8 cellular contexts compared by ENCODE assay signal in the genomic region with DNA sequence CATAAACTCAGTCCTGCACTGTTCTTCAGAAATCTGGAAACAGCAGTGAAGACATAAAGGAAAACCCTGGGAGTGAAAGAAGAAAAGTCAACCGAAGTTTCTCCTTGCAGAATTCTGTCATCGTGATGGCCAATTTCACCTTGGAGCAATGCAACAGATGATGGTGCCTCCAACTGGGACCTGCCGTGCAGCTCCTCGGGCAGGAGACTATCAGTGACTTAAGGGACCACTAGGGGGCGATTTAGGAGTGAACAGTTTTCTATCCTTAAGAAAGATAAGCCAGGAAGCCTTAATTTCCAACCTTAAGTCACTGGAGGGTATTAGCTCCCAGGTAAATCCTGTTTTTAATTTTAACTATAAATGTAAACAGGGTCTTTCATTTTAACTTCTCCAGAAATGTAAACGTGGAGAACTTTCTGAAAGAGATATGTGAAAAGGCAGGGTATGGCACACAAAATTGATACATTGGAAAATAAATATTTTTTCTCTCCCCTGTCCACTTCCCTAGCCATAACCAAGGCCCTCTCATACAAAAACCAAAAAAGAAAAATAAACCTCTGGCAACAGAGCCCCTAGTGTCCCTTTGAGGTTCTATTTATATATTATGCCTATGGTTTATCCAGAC.
DNase-seq lines count a peak whose midpoint lies in the region; ATAC-seq and TF ChIP-seq lines count a peak whose summit lies in the region.

No MANE protein-coding gene starts in this region.

- no peak overlapping the region for H3K27ac ChIP-seq in C4-2B
- peak overlapping the region; percentile 73 to 89 for H3K27ac ChIP-seq in ascending aorta
- peak overlapping the region; percentile 3 for H3K27ac ChIP-seq in hepatocyte
- no peak overlapping the region for H3K27ac ChIP-seq in spleen

- H3K9me2 ChIP-seq in hepatocyte (replicated peaks; ENCODE audit: insufficient read depth): no peaks in the 10 kb centered on the region

- H3K27me3 ChIP-seq in ascending aorta: no peaks in the 10 kb centered on the region
- H3K27me3 ChIP-seq in hepatocyte: no peaks in the 10 kb centered on the region
- no peaks in the 10 kb centered on the region for H3K27me3 ChIP-seq in spleen (replicated peaks in 1 of 7)

- no peak for TF ChIP-seq POLR2A in spleen (IDR thresholded peaks at IDR 0.05)

- peak; percentile 81 for TF ChIP-seq CTCF in C4-2B (conservative IDR thresholded peaks at IDR 0.05)
- peak; percentile 56 to 73 (median 71) for TF ChIP-seq CTCF in ascending aorta (IDR thresholded peaks at IDR 0.05)
- TF ChIP-seq CTCF in hepatocyte (IDR thresholded peaks at IDR 0.05; ENCODE audit: poor library complexity): peak; percentile 71
- TF ChIP-seq CTCF in spleen (IDR thresholded peaks at IDR 0.05 in 8 of 11, conservative IDR thresholded peaks at IDR 0.05 in 3 of 11): peak in 9 of 11 experiments; percentile 44 to 82 (median 70)

- peaks cover 13% of the 10 kb centered on the region for H4K20me1 ChIP-seq in hepatocyte (ENCODE audit: insufficient read depth, poor library complexity, severe bottlenecking)

- H3K4me2 ChIP-seq in hepatocyte: peak overlapping the region; percentile 7

- H3K4me3 ChIP-seq in ascending aorta (peak overlapping the region in 1 of 2 donors; percentile 13), hepatocyte (no peak overlapping the region), spleen (no peak overlapping the region)

- H2AFZ ChIP-seq in hepatocyte: no peak overlapping the region

- H3K79me2 ChIP-seq in hepatocyte: peaks cover 62% of the 10 kb centered on the region

- H3K36me3 ChIP-seq in ascending aorta (no peaks in the 10 kb centered on the region), hepatocyte (replicated peaks; ENCODE audit: insufficient read depth, low read depth) (no peaks in the 10 kb centered on the region), spleen (no peaks in the 10 kb centered on the region)

- peak; percentile 56 for ATAC-seq in GM18867 (IDR thresholded peaks at IDR 0.05; ENCODE audit: unreplicated experiment)
- ATAC-seq in HG03196 (IDR thresholded peaks at IDR 0.05; ENCODE audit: unreplicated experiment): peak; percentile 66
- no peak for ATAC-seq in GM21737 (IDR thresholded peaks at IDR 0.05; ENCODE audit: unreplicated experiment)

- peak; percentile 33 for DNase-seq in NCI-H510A (lab: John Stamatoyannopoulos, UW)
- DNase-seq in ascending aorta (ENCODE audit: low spot score in 2 of 2): no peak
- DNase-seq in hepatocyte (ENCODE audit: low spot score): peak; percentile 89
- no peak for DNase-seq in spleen

- intact Hi-C loops in ascending aorta (cut with DNase I): loop anchor here (1.0 to 5.0 kb wide), 3 partner anchors 259 to 338 kb away; no protein-coding TSS in a partner anchor
- intact Hi-C loops in spleen (cut with DNase I; ENCODE audit: low total_unique reads): no loop called here

- peaks cover 8 to 62% of the 10 kb centered on the region in 2 donors for H3K4me1 ChIP-seq in ascending aorta
- peaks cover 49% of the 10 kb centered on the region for H3K4me1 ChIP-seq in hepatocyte (ENCODE audit: insufficient read depth)
- H3K4me1 ChIP-seq in spleen: no peaks in the 10 kb centered on the region

- H3K9me3 ChIP-seq in ascending aorta (no peaks in the 10 kb centered on the region), hepatocyte (ENCODE audit: low read depth) (no peaks in the 10 kb centered on the region), spleen (no peaks in the 10 kb centered on the region)

- WGBS in hepatocyte (ENCODE audit: low lambda C conversion rate, missing lambda C conversion rate): 23% methylated on average over 6 of the region's 6 CpGs
- 14 to 20% (median 16%) methylated on average over 6 of the region's 6 CpGs for WGBS in spleen, 5 donors

Comparison
In these comparisons a context has a peak if more than half of its experiments do, and no peak if none do; other contexts are left out.
1. H3K27ac ChIP-seq: peak in ascending aorta (2 of 2) and hepatocyte (single experiment); none in C4-2B (single experiment) and spleen (0 of 8).
2. DNase-seq: peak in NCI-H510A (single experiment) and hepatocyte (single experiment); none in ascending aorta (0 of 2) and spleen (single experiment).
3. Peak in every context shown above with its lines, with median percentiles within 50 percentile points of each other: CTCF ChIP-seq.